26 cellular contexts compared by ENCODE assay signal in genomic region chr7:29852457-29852856, GRCh38. TPM values are rescaled to one million over a fixed set of nuclear protein-coding genes. Genes with fewer than 3 reads are reported as not detected.
"Had no signal": no experiment of that assay in that cellular context is flagged by ENCODE, and none has a peak within 500 bp of the region (broad histone marks: within the 10 kb centered on the region; RNA-seq: fewer than 3 reads in every experiment).

No MANE protein-coding gene starts in this region.

- H3K27ac ChIP-seq: gastroesophageal sphincter, hepatocyte, ovary, prostate gland, right atrium auricular region, spleen, tibial nerve, WERI-Rb-1 had no signal

- H3K4me1 ChIP-seq: gastroesophageal sphincter, prostate gland, right atrium auricular region, spleen, tibial nerve had no signal

- H3K79me2 ChIP-seq: hepatocyte had no signal

- ATAC-seq: activated CD4-positive, CD25-positive, alpha-beta regulatory T cell treated with anti-CD3 and anti-CD28 coated beads, Interleukin-2, amount 50 U/mL, for 24 hours; gastroesophageal sphincter; naive thymus-derived CD4-positive, alpha-beta T cell; T-helper 17 cell had no signal

- DNase-seq: activated CD4-positive, alpha-beta memory T cell treated with anti-CD3 and anti-CD28 coated beads for 36 hours; activated CD4-positive, alpha-beta T cell treated with anti-CD3 and anti-CD28 coated beads, Interleukin-2, amount 10 ng/mL, durations not matched to agents 24 days and 14 days; activated CD8-positive, alpha-beta memory T cell treated with anti-CD3 and anti-CD28 coated beads, Interleukin-2, amount 50 U/mL, for 4 hours; activated effector memory CD4-positive, alpha-beta T cell treated with anti-CD3 and anti-CD28 coated beads, Interleukin-2, amount 50 U/mL, for 16 hours; activated naive CD4-positive, alpha-beta T cell treated with anti-CD3 and anti-CD28 coated beads for 36 hours; activated naive CD8-positive, alpha-beta T cell treated with anti-CD3 and anti-CD28 coated beads, Interleukin-2, amount 10 ng/mL, durations not matched to agents 7 days and 5 days; activated T-cell treated with anti-CD3 and anti-CD28 coated beads, Interleukin-2, amount 50 U/mL, for 1 hour; amygdala; effector CD4-positive, alpha-beta T cell; left colon; naive thymus-derived CD4-positive, alpha-beta T cell; ovary; spleen; stimulated activated naive CD4-positive, alpha-beta T cell; T-helper 17 cell; T1000; WERI-Rb-1 had no signal

- H2AFZ ChIP-seq: hepatocyte had no signal

- FAIRE-seq: keratinocyte had no signal

- H3K9me3 ChIP-seq: gastroesophageal sphincter, ovary, prostate gland, right atrium auricular region, spleen, tibial nerve had no signal

- H3K27me3 ChIP-seq: gastroesophageal sphincter, hepatocyte, ovary, right atrium auricular region, tibial nerve had no signal

- H3K4me2 ChIP-seq: hepatocyte had no signal

- H3K4me3 ChIP-seq: gastroesophageal sphincter, hepatocyte, ovary, prostate gland, right atrium auricular region, spleen, tibial nerve had no signal

- H3K36me3 ChIP-seq: gastroesophageal sphincter, ovary, prostate gland, right atrium auricular region, spleen, tibial nerve, WERI-Rb-1 had no signal

RNA-seq across cellular contexts. Expression of gene WIPF3, which starts 46.1 kb away (rescaled TPM):
- total RNA-seq: activated CD4-positive, alpha-beta memory T cell treated with anti-CD3 and anti-CD28 coated beads for 36 hours; activated CD4-positive, alpha-beta T cell treated with anti-CD3 and anti-CD28 coated beads, Interleukin-2, amount 10 ng/mL, durations not matched to agents 24 days and 14 days; activated CD8-positive, alpha-beta memory T cell treated with anti-CD3 and anti-CD28 coated beads for 36 hours; activated naive CD4-positive, alpha-beta T cell treated with anti-CD3 and anti-CD28 coated beads for 36 hours; activated naive CD8-positive, alpha-beta T cell treated with anti-CD3 and anti-CD28 coated beads, Interleukin-2, amount 10 ng/mL, durations not matched to agents 7 days and 5 days; activated T-helper 1 cell treated with anti-CD3 and anti-CD28 coated beads, Interleukin-12 subunit alpha, Interleukin-12 subunit beta, Interleukin-2, Interleukin-4 antibody, amounts not matched to agents 30 ng/mL and 10 ng/mL and 1 ng/mL, durations not matched to agents 14 hours and 24 hours and 36 hours had no signal
- polyA plus RNA-seq: naive thymus-derived CD4-positive, alpha-beta T cell had no signal
